ENCODE assay signal across 19 cellular contexts in the genomic region with DNA sequence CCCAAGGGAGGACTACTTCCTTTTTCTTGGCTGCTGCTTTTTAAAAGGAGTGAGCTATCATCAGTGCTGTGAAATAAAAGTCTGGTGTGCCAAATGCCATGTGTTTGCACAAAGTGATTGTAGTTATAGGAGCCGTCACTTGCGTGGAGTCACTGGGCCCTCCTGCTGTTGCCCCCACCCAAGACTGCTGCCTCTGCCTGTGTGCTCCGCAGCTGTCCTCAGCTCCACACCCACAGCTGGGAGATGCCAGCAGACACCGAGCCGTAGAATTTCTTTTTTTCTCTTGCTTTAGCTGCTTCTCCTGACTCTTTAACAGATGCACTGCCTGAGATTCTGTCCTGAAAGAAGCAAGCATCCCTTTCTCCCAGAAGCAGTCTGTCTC. TPM values are rescaled to one million over a fixed set of nuclear protein-coding genes. Genes with fewer than 3 reads are reported as not detected.
DNase-seq lines count a peak whose midpoint lies in the region; ATAC-seq and TF ChIP-seq lines count a peak whose summit lies in the region.
"Had no signal": no experiment of that assay in that cellular context is flagged by ENCODE, and none has a peak within 500 bp of the region (broad histone marks: within the 10 kb centered on the region; RNA-seq: fewer than 3 reads in every experiment).

No MANE protein-coding gene starts in this region.

- H3K14ac ChIP-seq in mesenchymal stem cell (ENCODE audit: low read length in 2 of 2) = no peak overlapping the region

- no peak overlapping the region for H3K9ac ChIP-seq in mesenchymal stem cell (ENCODE audit: low read length)

- H3K27ac ChIP-seq in mesenchymal stem cell (ENCODE audit: low read length, poor library complexity, severe bottlenecking) = peak overlapping the region; percentile 19
- H3K27ac ChIP-seq in spleen = peak overlapping the region in 5 of 8 donors; percentile 12 to 46 (median 40)
- H3K27ac ChIP-seq in sigmoid colon = peak overlapping the region in 2 of 4 donors; percentile 9 to 18
- H3K27ac ChIP-seq: breast epithelium, SJCRH30 had no signal

- H3K4me3 Mint-ChIP-seq in activated naive CD4-positive, alpha-beta T cell treated with anti-CD3 and anti-CD28 coated beads, Interleukin-2, amount 10 ng/mL, durations not matched to agents 7 days and 5 days = no peak overlapping the region
- no peak overlapping the region for H3K4me3 Mint-ChIP-seq in activated B cell treated with CpG ODN at 0.5 μM for 24 hours
- H3K4me3 Mint-ChIP-seq: GM23338, type B pancreatic cell had no signal

- peaks cover 2% of the 10 kb centered on the region for H3K4me1 Mint-ChIP-seq in activated naive CD4-positive, alpha-beta T cell treated with anti-CD3 and anti-CD28 coated beads, Interleukin-2, amount 10 ng/mL, durations not matched to agents 7 days and 5 days
- H3K4me1 Mint-ChIP-seq in activated B cell treated with CpG ODN at 0.5 μM for 24 hours = peaks cover 8% of the 10 kb centered on the region
- H3K4me1 Mint-ChIP-seq: GM23338 had no signal

- H3K9me3 ChIP-seq in mesenchymal stem cell (ENCODE audit: control insufficient read depth, low read length) (no peaks in the 10 kb centered on the region), spleen (no peaks in the 10 kb centered on the region), sigmoid colon (no peaks in the 10 kb centered on the region)
- H3K9me3 ChIP-seq: breast epithelium, SJCRH30 had no signal

- H2BK5ac ChIP-seq in mesenchymal stem cell (ENCODE audit: low read depth, low read length, poor library complexity, severe bottlenecking) = no peak overlapping the region

- H4K91ac ChIP-seq in mesenchymal stem cell (ENCODE audit: low read length) = no peak overlapping the region

- no peak overlapping the region for H4K8ac ChIP-seq in mesenchymal stem cell (ENCODE audit: low read length)

- POLR2A ChIA-PET in activated B cell treated with CpG ODN at 0.5 μM for 24 hours (lab: Charles Lee) = interaction anchor here (0.7 kb wide), 1 partner anchor 10 kb away, joined by 4 read pairs; a partner anchor contains a TSS

- H3K79me1 ChIP-seq in mesenchymal stem cell (replicated peaks; ENCODE audit: low read length, poor library complexity, severe bottlenecking) = peaks cover 2% of the 10 kb centered on the region

- H3K27me3 ChIP-seq in mesenchymal stem cell (ENCODE audit: control insufficient read depth in 1 of 2, insufficient read depth in 1 of 2, low read length in 2 of 2) (no peaks in the 10 kb centered on the region), spleen (replicated peaks in 1 of 7) (no peaks in the 10 kb centered on the region), sigmoid colon (no peaks in the 10 kb centered on the region)
- H3K27me3 ChIP-seq: breast epithelium, SJCRH30 had no signal

- no peak for DNase-seq in activated naive CD4-positive, alpha-beta T cell treated with anti-CD3 and anti-CD28 coated beads, Interleukin-2, amount 10 ng/mL, durations not matched to agents 7 days and 5 days
- no peak for DNase-seq in activated naive CD4-positive, alpha-beta T cell treated with Interleukin-2 at 50 U/mL for 16 hours
- DNase-seq in activated B cell treated with CpG ODN at 0.5 μM for 24 hours (no peak), mesenchymal stem cell (no peak), spleen (no peak), NCI-H524 (lab: John Stamatoyannopoulos, UW) (no peak), sigmoid colon (no peak)
- DNase-seq: activated CD4-positive, alpha-beta T cell treated with anti-CD3 and anti-CD28 coated beads, Interleukin-2, amount 50 U/mL, for 1 hour; activated gamma-delta T cell; NCI-H1048; NCI-H226; PC-3; stimulated activated CD8-positive, alpha-beta memory T cell treated with anti-CD3 and anti-CD28 coated beads, Interleukin-4, amount 100 ng/mL, for 48 hours; T-helper 1 cell had no signal

- no peak overlapping the region for H2AK5ac ChIP-seq in mesenchymal stem cell (ENCODE audit: low read length, severe bottlenecking)

- TF ChIP-seq EP300 in sigmoid colon (IDR thresholded peaks at IDR 0.05) = no peak

- ATAC-seq in activated B cell treated with CpG ODN at 0.5 μM for 24 hours (ENCODE audit: low read depth) = no peak
- no peak for ATAC-seq in GM18909 (IDR thresholded peaks at IDR 0.05; ENCODE audit: poor library complexity, unreplicated experiment)
- ATAC-seq: GM23338, PC-3 had no signal

- H2BK15ac ChIP-seq in mesenchymal stem cell (ENCODE audit: low read depth, poor library complexity, severe bottlenecking) = no peak overlapping the region

- peaks cover 37% of the 10 kb centered on the region for H3K36me3 Mint-ChIP-seq in activated naive CD4-positive, alpha-beta T cell treated with anti-CD3 and anti-CD28 coated beads, Interleukin-2, amount 10 ng/mL, durations not matched to agents 7 days and 5 days
- peaks cover 64% of the 10 kb centered on the region for H3K36me3 Mint-ChIP-seq in activated B cell treated with CpG ODN at 0.5 μM for 24 hours (ENCODE audit: low read depth)

- H3K23ac ChIP-seq in mesenchymal stem cell (ENCODE audit: low read length in 2 of 2) = no peak overlapping the region

- H3K9me3 Mint-ChIP-seq in activated naive CD4-positive, alpha-beta T cell treated with anti-CD3 and anti-CD28 coated beads, Interleukin-2, amount 10 ng/mL, durations not matched to agents 7 days and 5 days = no peaks in the 10 kb centered on the region
- H3K9me3 Mint-ChIP-seq in activated B cell treated with CpG ODN at 0.5 μM for 24 hours = no peaks in the 10 kb centered on the region
- H3K9me3 Mint-ChIP-seq: GM23338, type B pancreatic cell had no signal

- no peak for TF ChIP-seq POLR2A in spleen (IDR thresholded peaks at IDR 0.05)
- TF ChIP-seq POLR2A in sigmoid colon (IDR thresholded peaks at IDR 0.05) = no peak

- H3K4me2 ChIP-seq in mesenchymal stem cell (ENCODE audit: low read length, poor library complexity, severe bottlenecking) = no peak overlapping the region
- H3K4me2 ChIP-seq: GM23338 had no signal

- H3K36me3 ChIP-seq in mesenchymal stem cell (ENCODE audit: control insufficient read depth in 1 of 2, insufficient read depth in 2 of 2, low read depth in 1 of 2, low read length in 2 of 2) = peaks cover 50 to 73% of the 10 kb centered on the region in 2 experiments
- H3K36me3 ChIP-seq in spleen = peaks cover 0 to 100% (median 67%) of the 10 kb centered on the region in 6 donors
- peaks cover 5 to 77% (median 17%) of the 10 kb centered on the region in 4 donors for H3K36me3 ChIP-seq in sigmoid colon
- H3K36me3 ChIP-seq: breast epithelium had no signal

- intact Hi-C loops in activated B cell treated with CpG ODN at 0.5 μM for 24 hours (cut with micrococcal nuclease) = no loop called here
- intact Hi-C loops in spleen (cut with DNase I; ENCODE audit: low total_unique reads) = no loop called here
- intact Hi-C loops in sigmoid colon (cut with DNase I) = no loop called here

- H3K4me1 ChIP-seq in mesenchymal stem cell (ENCODE audit: control insufficient read depth, insufficient read depth, low read depth, low read length) = peaks cover 8% of the 10 kb centered on the region
- peaks cover 6 to 19% (median 14%) of the 10 kb centered on the region in 6 donors for H3K4me1 ChIP-seq in spleen
- no peaks in the 10 kb centered on the region for H3K4me1 ChIP-seq in sigmoid colon
- H3K4me1 ChIP-seq: breast epithelium, SJCRH30 had no signal

- no peak overlapping the region for H3K4ac ChIP-seq in mesenchymal stem cell (ENCODE audit: low read depth in 1 of 2, low read length in 2 of 2)

- no peak overlapping the region for H3K4me3 ChIP-seq in mesenchymal stem cell (ENCODE audit: insufficient read depth in 1 of 2, low read depth in 1 of 2, low read length in 2 of 2)
- H3K4me3 ChIP-seq in spleen = no peak overlapping the region
- no peak overlapping the region for H3K4me3 ChIP-seq in sigmoid colon
- H3K4me3 ChIP-seq: breast epithelium, GM23338, SJCRH30 had no signal

- H2AFZ ChIP-seq in mesenchymal stem cell (ENCODE audit: low read depth, low read length) = no peak overlapping the region
- H2AFZ ChIP-seq: GM23338 had no signal

- no peak overlapping the region for H2BK120ac ChIP-seq in mesenchymal stem cell (ENCODE audit: low read depth, low read length)

- no peaks in the 10 kb centered on the region for H3K27me3 Mint-ChIP-seq in activated naive CD4-positive, alpha-beta T cell treated with anti-CD3 and anti-CD28 coated beads, Interleukin-2, amount 10 ng/mL, durations not matched to agents 7 days and 5 days
- H3K27me3 Mint-ChIP-seq in activated B cell treated with CpG ODN at 0.5 μM for 24 hours = no peaks in the 10 kb centered on the region
- H3K27me3 Mint-ChIP-seq: type B pancreatic cell had no signal

- CTCF ChIA-PET in activated naive CD4-positive, alpha-beta T cell treated with anti-CD3 and anti-CD28 coated beads, Interleukin-2, amount 10 ng/mL, durations not matched to agents 7 days and 5 days (lab: Charles Lee) = interaction anchor here (1.0 kb wide), 1 partner anchor 56 kb away, joined by 4 read pairs; no protein-coding TSS in a partner anchor
- CTCF ChIA-PET in activated B cell treated with CpG ODN at 0.5 μM for 24 hours (lab: Charles Lee) = no interaction called here

- TF ChIP-seq CTCF in activated B cell treated with CpG ODN at 0.5 μM for 24 hours (IDR thresholded peaks at IDR 0.05) (no peak), spleen (IDR thresholded peaks at IDR 0.05 in 8 of 11, conservative IDR thresholded peaks at IDR 0.05 in 3 of 11) (no peak), sigmoid colon (IDR thresholded peaks at IDR 0.05) (no peak)

- H2BK12ac ChIP-seq in mesenchymal stem cell (ENCODE audit: low read length in 2 of 2) = no peak overlapping the region

- 94% methylated on average over 5 of the region's 5 CpGs for WGBS in mesenchymal stem cell
- WGBS in spleen, 5 donors = 24 to 62% (median 32%) methylated on average over 5 of the region's 5 CpGs
- 47 to 50% methylated on average over 5 of the region's 5 CpGs for WGBS in sigmoid colon, 2 donors

- peak overlapping the region; percentile 68 for H3K27ac Mint-ChIP-seq in activated naive CD4-positive, alpha-beta T cell treated with anti-CD3 and anti-CD28 coated beads, Interleukin-2, amount 10 ng/mL, durations not matched to agents 7 days and 5 days
- peak overlapping the region; percentile 18 for H3K27ac Mint-ChIP-seq in activated B cell treated with CpG ODN at 0.5 μM for 24 hours
- H3K27ac Mint-ChIP-seq: GM23338, type B pancreatic cell had no signal

- H3K18ac ChIP-seq in mesenchymal stem cell (ENCODE audit: low read depth in 1 of 2, low read length in 2 of 2) = no peak overlapping the region

RNA-seq across cellular contexts. Expression of a gene that starts 9.8 kb away (rescaled TPM):
- 28.8 and 31.8 TPM in 2 replicates for total RNA-seq in activated B cell treated with CpG ODN at 0.5 μM for 24 hours
- 9.8 TPM for polyA plus RNA-seq in mesenchymal stem cell (2013, experiment 1 of 2)
- polyA plus RNA-seq in mesenchymal stem cell (2013, experiment 2 of 2) = 10.1 TPM
- total RNA-seq in spleen = 10 to 100 TPM; 20.8 to 31.2 (median 25.8) TPM
- 10 to 100 TPM; 14.3 to 15.1 (median 14.7) TPM for polyA plus RNA-seq in spleen
- total RNA-seq in sigmoid colon = 10 to 100 TPM; 17.6 to 29.4 (median 20.9) TPM
- polyA plus RNA-seq in sigmoid colon = 10 to 100 TPM; 19.8 to 24.6 (median 20.8) TPM

RNA-seq across cellular contexts. Expression of a gene that starts 38.9 kb away (rescaled TPM):
- total RNA-seq in activated B cell treated with CpG ODN at 0.5 μM for 24 hours (41.2 and 45.7 TPM in 2 replicates), spleen (10 to 100 TPM; 25.4 to 37.5 (median 30.9) TPM), sigmoid colon (10 to 100 TPM; 13.6 to 28.2 (median 20.2) TPM)
- polyA plus RNA-seq in mesenchymal stem cell (2013, experiment 1 of 2) = 20.1 TPM
- 20.1 TPM for polyA plus RNA-seq in mesenchymal stem cell (2013, experiment 2 of 2)
- polyA plus RNA-seq in spleen (10 to 100 TPM; 13.4 to 16.5 (median 15.2) TPM), sigmoid colon (10 to 100 TPM in 1 of 3 donors, 1 to 10 TPM in 2; 4.6 to 22.0 (median 6.0) TPM)

RNA-seq across cellular contexts. Expression of a gene that starts 57.7 kb away (rescaled TPM):
- total RNA-seq in activated B cell treated with CpG ODN at 0.5 μM for 24 hours (208 and 237 TPM in 2 replicates), spleen (100 to 1,000 TPM; 228 to 386 (median 292) TPM), sigmoid colon (100 to 1,000 TPM; 150 to 306 (median 163) TPM)
- polyA plus RNA-seq in mesenchymal stem cell (2013, experiment 1 of 2) = 107 TPM
- 95.5 TPM for polyA plus RNA-seq in mesenchymal stem cell (2013, experiment 2 of 2)
- polyA plus RNA-seq in spleen (100 to 1,000 TPM in 2 of 3 donors, 10 to 100 TPM in 1; 83.4 to 147 (median 118) TPM), sigmoid colon (100 to 1,000 TPM in 1 of 3 donors, 10 to 100 TPM in 2; 43.5 to 154 (median 57.7) TPM)
